ENCODE assay signal across 1 cellular context in the genomic region with DNA sequence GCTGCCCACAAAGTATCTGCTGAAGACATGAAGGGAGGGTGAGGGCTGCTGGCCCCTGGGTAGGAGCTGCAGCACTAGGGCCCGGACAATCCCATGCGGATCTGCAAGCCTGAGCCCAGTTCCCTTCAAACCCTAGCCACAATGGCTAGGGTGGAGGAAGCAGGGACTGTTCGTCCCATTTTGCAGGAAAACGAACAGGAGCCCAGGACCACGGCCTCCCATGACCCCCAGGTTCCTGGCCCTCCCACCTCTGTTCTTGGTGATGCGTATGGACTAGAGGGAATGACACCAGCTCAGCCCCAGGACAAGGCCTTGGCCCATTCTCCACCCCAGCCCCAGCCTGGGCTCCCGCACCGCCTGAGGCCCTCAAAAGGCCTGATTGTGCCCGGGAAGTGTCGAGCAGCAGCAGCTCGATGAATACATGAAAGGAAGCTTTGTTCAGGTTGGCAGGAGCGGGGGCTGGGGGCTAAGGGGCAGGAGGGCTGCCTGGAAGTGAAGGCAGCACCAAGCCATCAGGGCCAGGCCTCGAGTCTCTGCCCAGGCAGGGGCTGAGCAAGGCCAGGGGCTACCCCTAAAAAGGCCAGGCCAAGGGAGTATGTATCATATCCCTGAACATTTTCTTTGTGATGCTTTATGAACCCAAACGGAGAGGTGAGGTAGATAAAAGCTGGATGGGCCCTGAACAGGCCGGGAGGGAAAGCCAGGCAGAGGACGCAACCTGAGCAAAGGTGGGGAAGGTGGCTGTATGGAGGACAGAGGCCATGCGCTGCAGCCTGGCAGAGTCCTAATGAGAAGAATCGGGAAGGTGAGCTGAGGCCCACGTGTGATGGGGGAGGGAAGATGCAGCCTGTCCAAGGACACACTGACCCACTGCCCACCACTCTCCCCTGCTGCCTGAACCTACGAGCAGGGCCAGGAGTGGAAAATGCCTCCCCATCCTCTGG.
TF ChIP-seq lines count a peak whose summit lies in the region.

No MANE protein-coding gene starts in this region.

TF ChIP-seq in SK-N-SH, 30 proteins besides CTCF, POLR2A, EP300 and RAD21 (continued from another document):
- TF ChIP-seq, protein P1, sequence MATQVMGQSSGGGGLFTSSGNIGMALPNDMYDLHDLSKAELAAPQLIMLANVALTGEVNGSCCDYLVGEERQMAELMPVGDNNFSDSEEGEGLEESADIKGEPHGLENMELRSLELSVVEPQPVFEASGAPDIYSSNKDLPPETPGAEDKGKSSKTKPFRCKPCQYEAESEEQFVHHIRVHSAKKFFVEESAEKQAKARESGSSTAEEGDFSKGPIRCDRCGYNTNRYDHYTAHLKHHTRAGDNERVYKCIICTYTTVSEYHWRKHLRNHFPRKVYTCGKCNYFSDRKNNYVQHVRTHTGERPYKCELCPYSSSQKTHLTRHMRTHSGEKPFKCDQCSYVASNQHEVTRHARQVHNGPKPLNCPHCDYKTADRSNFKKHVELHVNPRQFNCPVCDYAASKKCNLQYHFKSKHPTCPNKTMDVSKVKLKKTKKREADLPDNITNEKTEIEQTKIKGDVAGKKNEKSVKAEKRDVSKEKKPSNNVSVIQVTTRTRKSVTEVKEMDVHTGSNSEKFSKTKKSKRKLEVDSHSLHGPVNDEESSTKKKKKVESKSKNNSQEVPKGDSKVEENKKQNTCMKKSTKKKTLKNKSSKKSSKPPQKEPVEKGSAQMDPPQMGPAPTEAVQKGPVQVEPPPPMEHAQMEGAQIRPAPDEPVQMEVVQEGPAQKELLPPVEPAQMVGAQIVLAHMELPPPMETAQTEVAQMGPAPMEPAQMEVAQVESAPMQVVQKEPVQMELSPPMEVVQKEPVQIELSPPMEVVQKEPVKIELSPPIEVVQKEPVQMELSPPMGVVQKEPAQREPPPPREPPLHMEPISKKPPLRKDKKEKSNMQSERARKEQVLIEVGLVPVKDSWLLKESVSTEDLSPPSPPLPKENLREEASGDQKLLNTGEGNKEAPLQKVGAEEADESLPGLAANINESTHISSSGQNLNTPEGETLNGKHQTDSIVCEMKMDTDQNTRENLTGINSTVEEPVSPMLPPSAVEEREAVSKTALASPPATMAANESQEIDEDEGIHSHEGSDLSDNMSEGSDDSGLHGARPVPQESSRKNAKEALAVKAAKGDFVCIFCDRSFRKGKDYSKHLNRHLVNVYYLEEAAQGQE (IDR thresholded peaks at IDR 0.05; ENCODE audit: low read depth, low read length), result no peak
- no peak for TF ChIP-seq NRF1 (IDR thresholded peaks at IDR 0.05; ENCODE audit: low read depth, low read length)
- no peak for TF ChIP-seq TEAD4 (IDR thresholded peaks at IDR 0.05; ENCODE audit: borderline replicate concordance, insufficient read depth)
- TF ChIP-seq EZH2phosphoT487 (IDR thresholded peaks at IDR 0.05; ENCODE audit: borderline replicate concordance, low read depth), result no peak
- TF ChIP-seq SIN3A (IDR thresholded peaks at IDR 0.05; ENCODE audit: borderline replicate concordance, low read depth, low read length), result no peak
- TF ChIP-seq MXI1 (IDR thresholded peaks at IDR 0.05; ENCODE audit: low read depth, low read length), result no peak
- TF ChIP-seq YY1 (IDR thresholded peaks at IDR 0.05; ENCODE audit: low read depth), result no peak
- no peak for TF ChIP-seq ELF1 (IDR thresholded peaks at IDR 0.05)
- no peak for TF ChIP-seq FOXJ3 (CRISPR knock-in tag; IDR thresholded peaks at IDR 0.05)
- TF ChIP-seq, protein P2, sequence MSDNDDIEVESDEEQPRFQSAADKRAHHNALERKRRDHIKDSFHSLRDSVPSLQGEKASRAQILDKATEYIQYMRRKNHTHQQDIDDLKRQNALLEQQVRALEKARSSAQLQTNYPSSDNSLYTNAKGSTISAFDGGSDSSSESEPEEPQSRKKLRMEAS (IDR thresholded peaks at IDR 0.05; ENCODE audit: low read depth), result no peak
- no peak for TF ChIP-seq GABPA (IDR thresholded peaks at IDR 0.05; ENCODE audit: low read depth)
